Comparison of ENCODE assay signal across 2 cellular contexts in the genomic region with DNA sequence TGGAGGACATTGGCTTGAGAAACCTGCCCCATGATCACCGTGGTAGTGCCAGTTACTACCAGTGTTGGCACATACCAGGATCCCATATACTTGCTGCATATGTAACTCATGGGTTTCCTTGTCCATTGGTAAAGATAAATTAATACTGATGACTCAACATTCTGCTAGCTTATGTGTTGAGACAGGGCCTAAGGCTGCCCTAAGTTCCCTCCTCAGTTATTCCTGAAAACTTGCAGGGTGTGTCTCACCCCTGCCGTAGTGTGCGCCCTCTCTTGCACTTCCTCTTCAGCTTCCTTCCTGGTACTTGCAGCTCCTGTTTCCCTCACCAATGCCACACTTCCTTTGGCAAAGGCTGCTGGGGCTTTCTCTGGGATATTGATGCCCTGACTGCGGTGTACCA.
TF ChIP-seq lines count a peak whose summit lies in the region.

No MANE protein-coding gene starts in this region.

TF ChIP-seq in IMR-90, 13 proteins besides CTCF, POLR2A, EP300 and RAD21:
- no peak for TF ChIP-seq RCOR1 (IDR thresholded peaks at IDR 0.05; ENCODE audit: insufficient replicate concordance, low read length)
- TF ChIP-seq RFX5 (IDR thresholded peaks at IDR 0.05; ENCODE audit: low read depth, low read length), result no peak
- TF ChIP-seq, protein P1, sequence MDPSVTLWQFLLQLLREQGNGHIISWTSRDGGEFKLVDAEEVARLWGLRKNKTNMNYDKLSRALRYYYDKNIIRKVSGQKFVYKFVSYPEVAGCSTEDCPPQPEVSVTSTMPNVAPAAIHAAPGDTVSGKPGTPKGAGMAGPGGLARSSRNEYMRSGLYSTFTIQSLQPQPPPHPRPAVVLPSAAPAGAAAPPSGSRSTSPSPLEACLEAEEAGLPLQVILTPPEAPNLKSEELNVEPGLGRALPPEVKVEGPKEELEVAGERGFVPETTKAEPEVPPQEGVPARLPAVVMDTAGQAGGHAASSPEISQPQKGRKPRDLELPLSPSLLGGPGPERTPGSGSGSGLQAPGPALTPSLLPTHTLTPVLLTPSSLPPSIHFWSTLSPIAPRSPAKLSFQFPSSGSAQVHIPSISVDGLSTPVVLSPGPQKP (IDR thresholded peaks at IDR 0.05; ENCODE audit: borderline replicate concordance, low read depth, low read length), result no peak
- TF ChIP-seq MXI1 (IDR thresholded peaks at IDR 0.05; ENCODE audit: borderline replicate concordance, low read depth, low read length), result no peak
- TF ChIP-seq, protein P2, sequence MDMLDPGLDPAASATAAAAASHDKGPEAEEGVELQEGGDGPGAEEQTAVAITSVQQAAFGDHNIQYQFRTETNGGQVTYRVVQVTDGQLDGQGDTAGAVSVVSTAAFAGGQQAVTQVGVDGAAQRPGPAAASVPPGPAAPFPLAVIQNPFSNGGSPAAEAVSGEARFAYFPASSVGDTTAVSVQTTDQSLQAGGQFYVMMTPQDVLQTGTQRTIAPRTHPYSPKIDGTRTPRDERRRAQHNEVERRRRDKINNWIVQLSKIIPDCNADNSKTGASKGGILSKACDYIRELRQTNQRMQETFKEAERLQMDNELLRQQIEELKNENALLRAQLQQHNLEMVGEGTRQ (IDR thresholded peaks at IDR 0.05; ENCODE audit: low read depth, low read length), result no peak
- no peak for TF ChIP-seq SMC3 (IDR thresholded peaks at IDR 0.05; ENCODE audit: low read depth, low read length)
- TF ChIP-seq FOS (IDR thresholded peaks at IDR 0.05; ENCODE audit: low read depth, low read length), result no peak
- no peak for TF ChIP-seq CHD1 (IDR thresholded peaks at IDR 0.05; ENCODE audit: low read depth, low read length)
- TF ChIP-seq NFE2L2 (IDR thresholded peaks at IDR 0.05; ENCODE audit: low read depth, low read length), result no peak
- TF ChIP-seq BHLHE40 (IDR thresholded peaks at IDR 0.05; ENCODE audit: low read depth, low read length), result no peak
- TF ChIP-seq CEBPB (IDR thresholded peaks at IDR 0.05; ENCODE audit: low read depth, low read length), result no peak

TF ChIP-seq in endothelial cell of umbilical vein, 7 proteins besides CTCF, POLR2A, EP300 and RAD21:
- TF ChIP-seq POLR2AphosphoS5 (IDR thresholded peaks at IDR 0.05; ENCODE audit: insufficient read depth, low read depth, low read length) (no peak), FOS (IDR thresholded peaks at IDR 0.05; ENCODE audit: borderline replicate concordance, insufficient read depth, low read length) (no peak), MYC (IDR thresholded peaks at IDR 0.05; ENCODE audit: low read depth, low read length) (no peak), GATA2 (IDR thresholded peaks at IDR 0.05; ENCODE audit: insufficient read depth, insufficient read length, low read depth, low read length) (no peak), JUN (IDR thresholded peaks at IDR 0.05; ENCODE audit: borderline replicate concordance, insufficient read depth, insufficient read length, low read depth) (no peak), EZH2 (IDR thresholded peaks at IDR 0.05; ENCODE audit: borderline replicate concordance, low read depth, low read length, severe bottlenecking) (no peak)
- TF ChIP-seq, protein P3, sequence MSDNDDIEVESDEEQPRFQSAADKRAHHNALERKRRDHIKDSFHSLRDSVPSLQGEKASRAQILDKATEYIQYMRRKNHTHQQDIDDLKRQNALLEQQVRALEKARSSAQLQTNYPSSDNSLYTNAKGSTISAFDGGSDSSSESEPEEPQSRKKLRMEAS (IDR thresholded peaks at IDR 0.05; ENCODE audit: insufficient read depth, insufficient read length), result no peak
